In genomic region chr1:148808268-148808935, GRCh38 we compare ENCODE assay signal across 9 cellular contexts. TPM values are rescaled to one million over a fixed set of nuclear protein-coding genes. Genes with fewer than 3 reads are reported as not detected.
DNase-seq lines count a peak whose midpoint lies in the region; ATAC-seq, FAIRE-seq and TF ChIP-seq lines count a peak whose summit lies in the region.
"Not testable (repeated sequence)": the region's sequence is repeated elsewhere in the genome, so short reads cannot be mapped to it uniquely, and the experiment has no call there.
"Had no signal": no experiment of that assay in that cellular context is flagged by ENCODE, and none has a peak within 500 bp of the region (broad histone marks: within the 10 kb centered on the region; RNA-seq: fewer than 3 reads in every experiment).

No MANE protein-coding gene starts in this region.

- CTCF ChIA-PET in CD4-positive, alpha-beta T cell (lab: Charles Lee); T-cell (lab: Charles Lee): not testable (repeated sequence)

- not testable (repeated sequence) for H3K4me1 Mint-ChIP-seq in CD4-positive, alpha-beta T cell (ENCODE audit: low read depth); T-cell; activated T-cell treated with anti-CD3 and anti-CD28 coated beads, Interleukin-2, amount 50 U/mL, for 72 hours (ENCODE audit: low read depth); stimulated activated naive CD8-positive, alpha-beta T cell treated with anti-CD3 and anti-CD28 coated beads, Interleukin-15, amount 100 ng/mL, for 72 hours

- TF ChIP-seq POLR2A in right lobe of liver (IDR thresholded peaks at IDR 0.05) = not testable (repeated sequence)

- not testable (repeated sequence) for H3K27me3 Mint-ChIP-seq in CD4-positive, alpha-beta T cell; T-cell; activated T-cell treated with anti-CD3 and anti-CD28 coated beads, Interleukin-2, amount 50 U/mL, for 72 hours (ENCODE audit: low read depth); stimulated activated naive CD8-positive, alpha-beta T cell treated with anti-CD3 and anti-CD28 coated beads, Interleukin-15, amount 100 ng/mL, for 72 hours

- H3K27ac ChIP-seq in CD4-positive, alpha-beta T cell (ENCODE audit: low read depth, low read length); foreskin keratinocyte; right lobe of liver; pancreas: not testable (repeated sequence)

- ATAC-seq in CD4-positive, alpha-beta T cell (ENCODE audit: poor library complexity) = peak; percentile 37
- ATAC-seq in T-cell (replicated peaks in 1 of 4) (peak in 3 of 4 experiments; percentile 34 to 43 (median 35)), foreskin keratinocyte (peak; percentile 78), left ventricle myocardium superior (peak; percentile 59), right lobe of liver (peak in 3 of 4 donors; percentile 30 to 38 (median 37)), pancreas (peak in 3 of 4 donors; percentile 45 to 60 (median 47))
- ATAC-seq in activated T-cell treated with anti-CD3 and anti-CD28 coated beads, Interleukin-2, amount 50 U/mL, for 72 hours (replicated peaks in 1 of 2) = peak; percentile 36 to 48
- ATAC-seq in stimulated activated naive CD8-positive, alpha-beta T cell treated with anti-CD3 and anti-CD28 coated beads, Interleukin-15, amount 100 ng/mL, for 72 hours = peak; percentile 52

- intact Hi-C loops in CD4-positive, alpha-beta T cell (cut with DNase I, micrococcal nuclease); left ventricle myocardium superior (cut with micrococcal nuclease); right lobe of liver (cut with DNase I); pancreas (cut with DNase I): not testable (repeated sequence)

- not testable (repeated sequence) for H3K27me3 ChIP-seq in CD4-positive, alpha-beta T cell (ENCODE audit: control insufficient read depth, insufficient read depth, low read length); foreskin keratinocyte; right lobe of liver; pancreas

- not testable (repeated sequence) for H3K9me3 Mint-ChIP-seq in CD4-positive, alpha-beta T cell; T-cell; activated T-cell treated with anti-CD3 and anti-CD28 coated beads, Interleukin-2, amount 50 U/mL, for 72 hours; stimulated activated naive CD8-positive, alpha-beta T cell treated with anti-CD3 and anti-CD28 coated beads, Interleukin-15, amount 100 ng/mL, for 72 hours

- not testable (repeated sequence) for H3K4me1 ChIP-seq in foreskin keratinocyte, right lobe of liver, pancreas

- not testable (repeated sequence) for H3K4me3 Mint-ChIP-seq in CD4-positive, alpha-beta T cell; T-cell; activated T-cell treated with anti-CD3 and anti-CD28 coated beads, Interleukin-2, amount 50 U/mL, for 72 hours; stimulated activated naive CD8-positive, alpha-beta T cell treated with anti-CD3 and anti-CD28 coated beads, Interleukin-15, amount 100 ng/mL, for 72 hours

- not testable (repeated sequence) for H3K27ac Mint-ChIP-seq in CD4-positive, alpha-beta T cell; T-cell; activated T-cell treated with anti-CD3 and anti-CD28 coated beads, Interleukin-2, amount 50 U/mL, for 72 hours; stimulated activated naive CD8-positive, alpha-beta T cell treated with anti-CD3 and anti-CD28 coated beads, Interleukin-15, amount 100 ng/mL, for 72 hours

- FAIRE-seq in pancreas (lab: Jason Lieb, UNC) = not testable (repeated sequence)

- TF ChIP-seq CTCF in CD4-positive, alpha-beta T cell (IDR thresholded peaks at IDR 0.05); foreskin keratinocyte (conservative IDR thresholded peaks at IDR 0.05); right lobe of liver (IDR thresholded peaks at IDR 0.05); pancreas (IDR thresholded peaks at IDR 0.05): not testable (repeated sequence)

- not testable (repeated sequence) for H3K9me3 ChIP-seq in CD4-positive, alpha-beta T cell (ENCODE audit: control insufficient read depth, low read length); right lobe of liver; pancreas

- DNase-seq in CD4-positive, alpha-beta T cell; T-cell; activated T-cell treated with anti-CD3 and anti-CD28 coated beads, Interleukin-2, amount 50 U/mL, for 72 hours; foreskin keratinocyte; left ventricle myocardium superior; right lobe of liver; pancreas; stimulated activated naive CD8-positive, alpha-beta T cell treated with anti-CD3 and anti-CD28 coated beads, Interleukin-15, amount 100 ng/mL, for 72 hours: not testable (repeated sequence)

- H3K36me3 Mint-ChIP-seq in CD4-positive, alpha-beta T cell (ENCODE audit: low read depth); T-cell; activated T-cell treated with anti-CD3 and anti-CD28 coated beads, Interleukin-2, amount 50 U/mL, for 72 hours (ENCODE audit: insufficient read depth in 2 of 2): not testable (repeated sequence)

- WGBS in right lobe of liver (ENCODE audit: insufficient coverage, low coverage, low lambda C conversion rate, missing lambda C conversion rate) = no CpG with 5 or more reads among the region's 51 CpGs
- no CpG with 5 or more reads among the region's 51 CpGs for WGBS in pancreas, 2 donors

- not testable (repeated sequence) for H3K36me3 ChIP-seq in right lobe of liver, pancreas

- POLR2A ChIA-PET in CD4-positive, alpha-beta T cell (lab: Charles Lee); T-cell (lab: Charles Lee): not testable (repeated sequence)

- H3K4me3 ChIP-seq in right lobe of liver, pancreas: not testable (repeated sequence)

RNA-seq across cellular contexts. Expression of gene PDE4DIP, which starts 35.8 kb away (rescaled TPM):
- 10 to 100 TPM; 27.1 to 27.4 TPM for total RNA-seq in CD4-positive, alpha-beta T cell
- total RNA-seq in T-cell (10 to 100 TPM; 37.0 to 98.1 (median 71.7) TPM), foreskin keratinocyte (35.8 and 37.9 TPM in 2 replicates), left ventricle myocardium superior (1,838 TPM), right lobe of liver (100 to 1,000 TPM in 1 of 6 experiments, 10 to 100 TPM in 5; 36.3 to 129 (median 57.9) TPM), pancreas (10 to 100 TPM; 18.8 to 58.6 (median 28.1) TPM)
- total RNA-seq in activated T-cell treated with anti-CD3 and anti-CD28 coated beads, Interleukin-2, amount 50 U/mL, for 72 hours = 10 to 100 TPM; 55.7 to 63.8 TPM
- polyA plus RNA-seq in foreskin keratinocyte (18.9 and 22.1 TPM in 2 replicates), pancreas (10 to 100 TPM; 12.2 to 55.9 TPM)

RNA-seq across cellular contexts. Expression of gene NUDT4B, which starts 59.8 kb away (rescaled TPM):
- total RNA-seq in CD4-positive, alpha-beta T cell = under 1 TPM in 1 of 2 experiments, not detected in 1; 0.42 TPM
- total RNA-seq in T-cell (1 to 10 TPM in 1 of 5 donors, under 1 TPM in 1, not detected in 3; 0.55 to 1.9 TPM), foreskin keratinocyte (1.0 and 1.2 TPM in 2 replicates), left ventricle myocardium superior (not detected), right lobe of liver (10 to 100 TPM in 1 of 6 experiments, 1 to 10 TPM in 4, under 1 TPM in 1; 0.42 to 17.6 (median 2.5) TPM), pancreas (1 to 10 TPM in 1 of 6 donors, under 1 TPM in 3, not detected in 2; 0.32 to 1.8 (median 0.57) TPM)
- under 1 TPM in 1 of 2 donors, not detected in 1; 0.65 TPM for total RNA-seq in activated T-cell treated with anti-CD3 and anti-CD28 coated beads, Interleukin-2, amount 50 U/mL, for 72 hours
- polyA plus RNA-seq in foreskin keratinocyte (0.21 TPM in 1 of 2 replicates, not detected in the other), pancreas (under 1 TPM; 0.27 to 0.31 TPM)
- total RNA-seq: H1 had no signal

Comparison
In these comparisons a context has a peak if more than half of its experiments do, and no peak if none do; other contexts are left out.
1. RNA of gene PDE4DIP, which starts 35.8 kb away (total RNA-seq): 1,838 TPM in left ventricle myocardium superior (single experiment); 37.0 to 98.1 TPM in T-cell, 36.3 to 129 TPM in right lobe of liver, 55.7 to 63.8 TPM in activated T-cell treated with anti-CD3 and anti-CD28 coated beads, Interleukin-2, amount 50 U/mL, for 72 hours, 35.8 to 37.9 TPM in foreskin keratinocyte, 18.8 to 58.6 TPM in pancreas and 27.1 to 27.4 TPM in CD4-positive, alpha-beta T cell; every median in the first group is over 10 times any median in the second.
2. Peak in every context shown above with its lines, with median percentiles within 50 percentile points of each other: ATAC-seq.